26 cellular contexts compared by ENCODE assay signal in the genomic region with DNA sequence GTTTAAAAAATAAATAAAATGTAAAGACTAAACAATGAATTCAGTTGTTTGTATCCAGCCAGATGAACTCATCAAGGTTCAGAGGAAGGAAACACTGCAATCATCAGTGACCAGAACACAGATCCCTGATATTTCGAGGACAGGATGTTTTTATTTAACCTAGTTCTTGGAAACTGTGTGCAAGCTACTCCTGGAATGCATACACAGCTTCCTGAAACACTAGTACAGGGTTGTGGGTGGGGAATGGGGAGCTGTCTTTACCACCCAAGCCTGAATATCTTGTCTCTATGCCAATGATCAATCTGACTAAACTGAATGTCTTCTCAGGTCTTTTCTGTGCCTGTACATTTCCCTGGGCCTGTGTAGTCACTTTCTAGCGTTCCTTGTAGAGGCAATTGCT.
"Had no signal": no experiment of that assay in that cellular context is flagged by ENCODE, and none has a peak within 500 bp of the region (broad histone marks: within the 10 kb centered on the region; RNA-seq: fewer than 3 reads in every experiment).

No MANE protein-coding gene starts in this region.

- FAIRE-seq: endothelial cell of umbilical vein, kidney had no signal

- H3K9ac ChIP-seq: neural progenitor cell had no signal

- H3K4me3 ChIP-seq: lower lobe of right lung, neural progenitor cell, tibial nerve had no signal

- H3K4me1 ChIP-seq: lower lobe of right lung, tibial nerve had no signal

- ATAC-seq: left colon; naive thymus-derived CD8-positive, alpha-beta T cell; right cardiac atrium; WTC11 had no signal

- H3K4me2 ChIP-seq: neural progenitor cell had no signal

- H3K36me3 Mint-ChIP-seq: naive thymus-derived CD8-positive, alpha-beta T cell; neural progenitor cell had no signal

- H3K27ac Mint-ChIP-seq: activated CD4-positive, alpha-beta memory T cell treated with anti-CD3 and anti-CD28 coated beads, Interleukin-2, amount 10 ng/mL, durations not matched to agents 7 days and 5 days; activated CD4-positive, alpha-beta T cell treated with anti-CD3 and anti-CD28 coated beads, Interleukin-2, amount 10 ng/mL, durations not matched to agents 7 days and 5 days; activated T-cell treated with anti-CD3 and anti-CD28 coated beads, Interleukin-2, amount 50 U/mL, for 24 hours; naive thymus-derived CD8-positive, alpha-beta T cell; neural progenitor cell; WTC11 had no signal

- H3K27me3 ChIP-seq: neural progenitor cell, tibial nerve had no signal

- H3K4me1 Mint-ChIP-seq: activated CD4-positive, alpha-beta memory T cell treated with anti-CD3 and anti-CD28 coated beads, Interleukin-2, amount 10 ng/mL, durations not matched to agents 7 days and 5 days; activated CD4-positive, alpha-beta T cell treated with anti-CD3 and anti-CD28 coated beads, Interleukin-2, amount 10 ng/mL, durations not matched to agents 7 days and 5 days had no signal

- H3K27ac ChIP-seq: lower lobe of right lung, neural progenitor cell, tibial nerve had no signal

- H3K27me3 Mint-ChIP-seq: activated CD4-positive, alpha-beta memory T cell treated with anti-CD3 and anti-CD28 coated beads, Interleukin-2, amount 10 ng/mL, durations not matched to agents 7 days and 5 days; activated CD4-positive, alpha-beta T cell treated with anti-CD3 and anti-CD28 coated beads, Interleukin-2, amount 10 ng/mL, durations not matched to agents 7 days and 5 days; activated T-cell treated with anti-CD3 and anti-CD28 coated beads, Interleukin-2, amount 50 U/mL, for 24 hours had no signal

- H2AFZ ChIP-seq: neural progenitor cell had no signal

- DNase-seq: activated CD4-positive, alpha-beta memory T cell treated with anti-CD3 and anti-CD28 coated beads, Interleukin-2, amount 10 ng/mL, durations not matched to agents 7 days and 5 days; activated CD4-positive, alpha-beta T cell treated with anti-CD3 and anti-CD28 coated beads for 1 hour; activated CD4-positive, alpha-beta T cell treated with anti-CD3 and anti-CD28 coated beads, Interleukin-2, amount 10 ng/mL, durations not matched to agents 7 days and 5 days; activated CD8-positive, alpha-beta memory T cell treated with anti-CD3 and anti-CD28 coated beads, Interleukin-2, amount 50 U/mL, for 48 hours; activated gamma-delta T cell treated with Interleukin-2 at 50 U/mL for 16 hours; activated naive CD4-positive, alpha-beta T cell treated with anti-CD3 and anti-CD28 coated beads, Interleukin-2, amount 50 U/mL, for 16 hours; activated T-cell treated with anti-CD3 and anti-CD28 coated beads, Interleukin-2, amount 50 U/mL, for 24 hours; amygdala; caudate nucleus; cortex of kidney; foreskin fibroblast; head of caudate nucleus; hippocampal formation; kidney; left colon; lower lobe of right lung; mesenchymal stem cell; naive thymus-derived CD8-positive, alpha-beta T cell; occipital lobe; right cardiac atrium; stimulated activated CD4-positive, alpha-beta T cell treated with anti-CD3 and anti-CD28 coated beads, Interleukin-2, amount 100 ng/mL, for 48 hours; stimulated activated naive CD4-positive, alpha-beta T cell treated with Interleukin-2 at 50 U/mL for 16 hours had no signal

- H3K9me3 ChIP-seq: lower lobe of right lung had no signal

- H3K36me3 ChIP-seq: lower lobe of right lung, neural progenitor cell, tibial nerve had no signal

- H3K4me3 Mint-ChIP-seq: activated CD4-positive, alpha-beta memory T cell treated with anti-CD3 and anti-CD28 coated beads, Interleukin-2, amount 10 ng/mL, durations not matched to agents 7 days and 5 days; activated CD4-positive, alpha-beta T cell treated with anti-CD3 and anti-CD28 coated beads, Interleukin-2, amount 10 ng/mL, durations not matched to agents 7 days and 5 days; activated T-cell treated with anti-CD3 and anti-CD28 coated beads, Interleukin-2, amount 50 U/mL, for 24 hours; naive thymus-derived CD8-positive, alpha-beta T cell; neural progenitor cell; WTC11 had no signal
